In the genomic region with DNA sequence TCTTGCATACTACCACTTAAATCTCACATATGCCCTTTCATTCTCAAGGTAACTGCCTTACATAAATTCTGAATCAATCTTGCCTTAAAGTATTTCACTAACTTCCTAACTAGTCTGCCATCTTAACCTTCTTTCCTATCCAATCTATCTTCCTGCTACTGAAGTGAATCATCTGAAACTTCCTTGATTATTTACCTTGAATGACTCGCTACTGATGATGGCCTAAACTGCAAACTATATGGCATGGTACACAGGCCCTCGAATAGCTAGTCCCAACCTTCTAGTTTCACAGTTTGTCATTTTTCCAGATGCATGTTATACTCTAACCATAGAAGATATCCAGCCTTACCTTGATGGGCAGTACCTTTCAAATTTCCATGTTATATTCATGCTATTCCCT, we compare ENCODE assay signal across 23 cellular contexts.
"Had no signal": no experiment of that assay in that cellular context is flagged by ENCODE, and none has a peak within 500 bp of the region (broad histone marks: within the 10 kb centered on the region; RNA-seq: fewer than 3 reads in every experiment).

No MANE protein-coding gene starts in this region.

- H3K9me3 ChIP-seq: neutrophil, ovary, psoas muscle, right atrium auricular region, spleen, thoracic aorta, vagina had no signal

- H3K27ac ChIP-seq: cardiac muscle cell, neutrophil, ovary, right atrium auricular region, spleen, thoracic aorta, vagina had no signal

- H3K4me1 ChIP-seq: psoas muscle, right atrium auricular region, spleen, vagina had no signal

- ATAC-seq: activated T-cell treated with anti-CD3 and anti-CD28 coated beads, Interleukin-2, amount 50 U/mL, for 72 hours; natural killer cell treated with Interleukin-12 subunit alpha and Interleukin-12 subunit beta and Interleukin-15 and Interleukin-18, amount 100 ng/mL, for 72 hours had no signal

- DNase-seq: activated CD4-positive, alpha-beta memory T cell treated with anti-CD3 and anti-CD28 coated beads for 36 hours; activated CD4-positive, alpha-beta T cell treated with anti-CD3 and anti-CD28 coated beads for 4 hours; activated CD4-positive, CD25-positive, alpha-beta regulatory T cell; activated effector memory CD4-positive, alpha-beta T cell treated with Interleukin-2 at 50 U/mL for 16 hours; activated naive CD4-positive, alpha-beta T cell treated with anti-CD3 and anti-CD28 coated beads for 36 hours; activated naive CD8-positive, alpha-beta T cell treated with anti-CD3 and anti-CD28 coated beads, Interleukin-2, amount 10 ng/mL, durations not matched to agents 7 days and 5 days; activated T-cell treated with anti-CD3 and anti-CD28 coated beads, Interleukin-2, amount 50 U/mL, for 72 hours; cortex of kidney; erythroblast; hippocampal formation; midbrain; ovary; psoas muscle; spleen; stimulated activated CD4-positive, alpha-beta T cell treated with anti-CD3 and anti-CD28 coated beads, Interleukin-4, amount 100 ng/mL, for 1 hour; stimulated activated naive CD4-positive, alpha-beta T cell; T1000 had no signal

- H3K4me3 ChIP-seq: cardiac muscle cell, ovary, psoas muscle, right atrium auricular region, spleen, thoracic aorta, vagina had no signal

- H3K27me3 ChIP-seq: cardiac muscle cell, neutrophil, ovary, right atrium auricular region, vagina had no signal

- H3K36me3 ChIP-seq: cardiac muscle cell, neutrophil, ovary, right atrium auricular region, spleen, thoracic aorta, vagina had no signal
